25 cellular contexts compared by ENCODE assay signal in genomic region chr15:96802870-96803269, GRCh38.
"Had no signal": no experiment of that assay in that cellular context is flagged by ENCODE, and none has a peak within 500 bp of the region (broad histone marks: within the 10 kb centered on the region; RNA-seq: fewer than 3 reads in every experiment).

No MANE protein-coding gene starts in this region.

- H3K4me3 ChIP-seq: K562, PC-9, Peyer's patch, SJCRH30 had no signal

- H3K27ac Mint-ChIP-seq: IgD-negative memory B cell had no signal

- H3K27me3 Mint-ChIP-seq: IgD-negative memory B cell had no signal

- H3K9ac ChIP-seq: KMS-11 had no signal

- H3K4me3 Mint-ChIP-seq: IgD-negative memory B cell had no signal

- ATAC-seq: K562, Right ventricle myocardium inferior, SK-N-SH treated with all-trans-retinoic acid at 6 μM for 48 hours had no signal

- H3K36me3 ChIP-seq: Peyer's patch, SJCRH30 had no signal

- H2AFZ ChIP-seq: PC-9 had no signal

- H3K4me2 ChIP-seq: KMS-11, PC-9 had no signal

- H3K4me1 Mint-ChIP-seq: IgD-negative memory B cell had no signal

- H3K27me3 ChIP-seq: Peyer's patch, SJCRH30 had no signal

- DNase-seq: Kasumi-1, MM.1S, NCI-H1092 treated with DMSO at 0.1 percent for 48 hours, NCI-H1436, NCI-H1694, NCI-H187 treated with DMSO at 0.1 percent for 48 hours, NCI-H2029 treated with DMSO at 0.1 percent for 48 hours, NCI-H2171 treated with DMSO at 0.1 percent for 48 hours, NCI-H226, NCI-H446, NCI-H510A, NCI-H524 treated with DMSO at 0.1 percent for 48 hours, NCI-H69, NCI-H774, OCI-M1, PC-9, Peyer's patch, SHP77 treated with DMSO at 0.1 percent for 48 hours, SJCRH30 had no signal

- H3K27ac ChIP-seq: HL-60, KMS-11, PC-9, Peyer's patch, SJCRH30 had no signal

- H3K4me1 ChIP-seq: Peyer's patch, SJCRH30 had no signal

- H3K9me3 ChIP-seq: Peyer's patch, SJCRH30 had no signal

- H3K36me3 Mint-ChIP-seq: IgD-negative memory B cell had no signal
